ENCODE assay signal across 8 cellular contexts in genomic region chr18:267688-268552, GRCh38. TPM values are rescaled to one million over a fixed set of nuclear protein-coding genes. Genes with fewer than 3 reads are reported as not detected.
DNase-seq lines count a peak whose midpoint lies in the region; FAIRE-seq and TF ChIP-seq lines count a peak whose summit lies in the region.

TSS of gene THOC1 (minus strand) at chr18:268047. CDS start at chr18:268019, 28 bp downstream.

- peaks cover 6% of the 10 kb centered on the region for H3K79me1 ChIP-seq in neuronal stem cell (ENCODE audit: low read depth, low read length)

- H3K27me3 ChIP-seq in neuronal stem cell (ENCODE audit: control insufficient read depth in 3 of 3, insufficient read depth in 3 of 3, low read depth in 1 of 3, low read length in 3 of 3) = no peaks in the 10 kb centered on the region
- no peaks in the 10 kb centered on the region for H3K27me3 ChIP-seq in subcutaneous abdominal adipose tissue (ENCODE audit: control insufficient read depth in 5 of 5, insufficient read depth in 4 of 5, low read length in 5 of 5)

- peaks cover 7 to 34% of the 10 kb centered on the region in 2 donors for H3K36me3 ChIP-seq in neuronal stem cell (replicated peaks in 1 of 2; ENCODE audit: control insufficient read depth in 2 of 2, insufficient read depth in 2 of 2, low read length in 2 of 2)
- H3K36me3 ChIP-seq in subcutaneous abdominal adipose tissue (ENCODE audit: control insufficient read depth in 5 of 5, insufficient read depth in 5 of 5, low read length in 5 of 5) = peaks cover 12 to 18% (median 15%) of the 10 kb centered on the region in 5 donors

- no peak within 1 kb of the TSS for H4K91ac ChIP-seq in neuronal stem cell (ENCODE audit: low read depth, low read length, poor library complexity)

- H3K9me3 ChIP-seq in neuronal stem cell (replicated peaks in 1 of 2; ENCODE audit: control insufficient read depth in 2 of 2, insufficient read depth in 1 of 2, low read depth in 1 of 2, low read length in 2 of 2) (no peaks in the 10 kb centered on the region), subcutaneous abdominal adipose tissue (ENCODE audit: control insufficient read depth in 5 of 5, low read length in 5 of 5) (no peaks in the 10 kb centered on the region)

- CTCF ChIA-PET in activated naive CD4-positive, alpha-beta T cell treated with anti-CD3 and anti-CD28 coated beads for 36 hours (lab: Charles Lee) = interaction anchor here (1.3 to 1.4 kb wide), 2 partner anchors 10 to 110 kb away, joined by 3 to 5 read pairs; partner anchors contain the start of gene USP14

- H3K4me1 ChIP-seq in neuronal stem cell (ENCODE audit: control insufficient read depth in 2 of 2, insufficient read depth in 1 of 2, low read depth in 1 of 2, low read length in 2 of 2) (peaks cover 3 to 4% of the 10 kb centered on the region in 2 donors), subcutaneous abdominal adipose tissue (ENCODE audit: control insufficient read depth in 5 of 5, insufficient read depth in 5 of 5, low read length in 5 of 5) (peaks cover 4 to 20% (median 16%) of the 10 kb centered on the region in 5 donors)

- DNase-seq in GM04504 (ENCODE audit: low read depth) (peak; percentile 72), HFF-Myc (ENCODE audit: extremely low read depth, low read depth) (peak; percentile 80), MV-4-11 (lab: John Stamatoyannopoulos, UW) (peak; percentile 88), SK-N-DZ (ENCODE audit: low spot score) (peak; percentile 88), frontal cortex (ENCODE audit: low spot score in 2 of 2) (peak; percentile 79 to 90), neuronal stem cell (ENCODE audit: low spot score) (peak; percentile 88)
- DNase-seq in activated naive CD4-positive, alpha-beta T cell treated with anti-CD3 and anti-CD28 coated beads for 36 hours = peak; percentile 97

- H2BK5ac ChIP-seq in neuronal stem cell (ENCODE audit: low read length) = peak within 1 kb of the TSS; percentile 83

- peak within 1 kb of the TSS; percentile 56 for H2BK15ac ChIP-seq in neuronal stem cell (ENCODE audit: low read length)

- peak within 1 kb of the TSS; percentile 96 for H3K18ac ChIP-seq in neuronal stem cell (ENCODE audit: low read length)

- H3K36me3 Mint-ChIP-seq in activated naive CD4-positive, alpha-beta T cell treated with anti-CD3 and anti-CD28 coated beads for 36 hours (ENCODE audit: low read depth) = peaks cover 25% of the 10 kb centered on the region

- peak within 1 kb of the TSS; percentile 39 for H2BK120ac ChIP-seq in neuronal stem cell (ENCODE audit: low read depth, low read length)

- no peaks in the 10 kb centered on the region for H3K9me3 Mint-ChIP-seq in activated naive CD4-positive, alpha-beta T cell treated with anti-CD3 and anti-CD28 coated beads for 36 hours

- peaks cover 39% of the 10 kb centered on the region for H3K4me1 Mint-ChIP-seq in activated naive CD4-positive, alpha-beta T cell treated with anti-CD3 and anti-CD28 coated beads for 36 hours (ENCODE audit: low read depth)

- no peak within 1 kb of the TSS for H2BK12ac ChIP-seq in neuronal stem cell (ENCODE audit: low read length)

- no CpG with 5 or more reads among the region's 69 CpGs for WGBS in neuronal stem cell (ENCODE audit: extremely low coverage in 2 of 2, insufficient read length in 2 of 2, insufficient replicate concordance in 1 of 2), 2 donors

- H3K14ac ChIP-seq in neuronal stem cell (ENCODE audit: low read length) = peak within 1 kb of the TSS; percentile 5

- intact Hi-C loops in activated naive CD4-positive, alpha-beta T cell treated with anti-CD3 and anti-CD28 coated beads for 36 hours (cut with micrococcal nuclease) = loop anchor here (1.0 to 2.0 kb wide), 6 partner anchors 110 to 545 kb away; partner anchors contain the start of genes ENOSF1 and USP14

- H3K9ac ChIP-seq in neuronal stem cell (ENCODE audit: low read depth, low read length, poor library complexity) = peak within 1 kb of the TSS; percentile 86
- peak within 1 kb of the TSS; percentile 92 to 99 (median 98) for H3K9ac ChIP-seq in subcutaneous abdominal adipose tissue (ENCODE audit: low read length in 5 of 5)

- peak within 1 kb of the TSS; percentile 95 for H3K4me3 Mint-ChIP-seq in activated naive CD4-positive, alpha-beta T cell treated with anti-CD3 and anti-CD28 coated beads for 36 hours

- no peak for FAIRE-seq in frontal cortex (lab: Jason Lieb, UNC)

- no peak within 1 kb of the TSS for H3K4ac ChIP-seq in neuronal stem cell (ENCODE audit: low read length)

- H3K4me3 ChIP-seq in HFF-Myc (replicated peaks; ENCODE audit: low read depth, low read length) (peak within 1 kb of the TSS; percentile 91), neuronal stem cell (ENCODE audit: low read length in 2 of 2) (peak within 1 kb of the TSS; percentile 84 to 95), subcutaneous abdominal adipose tissue (ENCODE audit: low read depth in 1 of 5, low read length in 5 of 5) (peak within 1 kb of the TSS; percentile 94 to 99 (median 96))

- peak within 1 kb of the TSS; percentile 4 for H2AK5ac ChIP-seq in neuronal stem cell (ENCODE audit: low read depth, low read length)

- peak within 1 kb of the TSS; percentile 99 for H3K23ac ChIP-seq in neuronal stem cell (ENCODE audit: low read depth, low read length, poor library complexity)

- H3K27me3 Mint-ChIP-seq in activated naive CD4-positive, alpha-beta T cell treated with anti-CD3 and anti-CD28 coated beads for 36 hours (ENCODE audit: low read depth) = no peaks in the 10 kb centered on the region

- H4K8ac ChIP-seq in neuronal stem cell (ENCODE audit: low read depth, low read length) = peak within 1 kb of the TSS; percentile 100

- H2AFZ ChIP-seq in neuronal stem cell (ENCODE audit: low read length) = peak within 1 kb of the TSS; percentile 98

- H3K27ac ChIP-seq in neuronal stem cell (replicated peaks; ENCODE audit: low read length) (peak within 1 kb of the TSS; percentile 63), subcutaneous abdominal adipose tissue (ENCODE audit: low read depth, low read length) (peak within 1 kb of the TSS; percentile 97)

- TF ChIP-seq CTCF in HFF-Myc (IDR thresholded peaks at IDR 0.05; ENCODE audit: low read depth, low read length, missing control alignments) = no peak

- H3K27ac Mint-ChIP-seq in activated naive CD4-positive, alpha-beta T cell treated with anti-CD3 and anti-CD28 coated beads for 36 hours = peak within 1 kb of the TSS; percentile 99

- peak within 1 kb of the TSS; percentile 88 for H3K4me2 ChIP-seq in neuronal stem cell (ENCODE audit: insufficient read depth, low read length, poor library complexity, severe bottlenecking)

RNA-seq across cellular contexts. Expression of gene THOC1, which starts in this region (rescaled TPM):
- 57.3 and 58.8 TPM in 2 replicates for polyA plus RNA-seq in SK-N-DZ (2014; cell fraction: cytosol; rRNA removed)
- 227 and 247 TPM in 2 replicates for polyA plus RNA-seq in SK-N-DZ (2014; cell fraction: nucleus; rRNA removed)
- total RNA-seq in activated naive CD4-positive, alpha-beta T cell treated with anti-CD3 and anti-CD28 coated beads for 36 hours = 10 to 100 TPM; 63.5 to 66.2 TPM
- total RNA-seq in frontal cortex = 65.6 TPM
- polyA plus RNA-seq in neuronal stem cell (2013, experiment 1 of 2) = 44.7 TPM
- polyA plus RNA-seq in neuronal stem cell (2013, experiment 2 of 2) = 45.5 TPM

Comparison
In these comparisons a context has a peak if more than half of its experiments do, and no peak if none do; other contexts are left out.
1. Peak in every context shown above with its lines: DNase-seq, H3K4me3 ChIP-seq and H3K27ac ChIP-seq.